Comparison of ENCODE assay signal across 21 cellular contexts in genomic region chr3:120706950-120707349, GRCh38.
DNase-seq lines count a peak whose midpoint lies in the region; ATAC-seq, FAIRE-seq and TF ChIP-seq lines count a peak whose summit lies in the region.
"Had no signal": no experiment of that assay in that cellular context is flagged by ENCODE, and none has a peak within 500 bp of the region (broad histone marks: within the 10 kb centered on the region; RNA-seq: fewer than 3 reads in every experiment).

No MANE protein-coding gene starts in this region.

- no peak for TF ChIP-seq CTCF in OCI-LY3 (IDR thresholded peaks at IDR 0.05; ENCODE audit: low read depth, low read length)

- peaks cover 22% of the 10 kb centered on the region for H3K4me1 ChIP-seq in OCI-LY3 (ENCODE audit: low read length)
- H3K4me1 ChIP-seq: A549 had no signal

- peak overlapping the region; percentile 57 for H3K27ac ChIP-seq in OCI-LY3 (ENCODE audit: low read length)
- H3K27ac ChIP-seq: 22Rv1, A549, C4-2B had no signal

- H3K27me3 ChIP-seq in OCI-LY3 (ENCODE audit: low read depth, low read length), result no peaks in the 10 kb centered on the region

- no peak for TF ChIP-seq POLR2A in H54 (IDR thresholded peaks at IDR 0.05; ENCODE audit: low read depth, low read length)

- peak overlapping the region; percentile 15; the same call in 1 of the 2 replicates for H3K4me2 ChIP-seq in OCI-LY3 (ENCODE audit: low read length)
- H3K4me2 ChIP-seq: A549 had no signal

- H3K27ac Mint-ChIP-seq in activated naive CD4-positive, alpha-beta T cell treated with anti-CD3 and anti-CD28 coated beads, Interleukin-2, amount 50 U/mL, for 24 hours, result peak overlapping the region; percentile 48
- H3K27ac Mint-ChIP-seq in stimulated activated naive B cell treated with anti-CD40 and anti-IgM and Interleukin-4, amounts not matched to agents 10 μg/mL and 1 μg/mL and 100 μg/mL, for 72 hours, result no peak overlapping the region
- H3K27ac Mint-ChIP-seq: CD4-positive, alpha-beta T cell had no signal

- no peak overlapping the region for H3K4me3 ChIP-seq in OCI-LY3 (ENCODE audit: low read length)
- H3K4me3 ChIP-seq: A549 had no signal

- DNase-seq in activated naive CD4-positive, alpha-beta T cell treated with Interleukin-2 at 50 U/mL for 16 hours, result no peak
- DNase-seq in stimulated activated naive B cell treated with anti-CD40 and anti-IgM and Interleukin-4, amounts not matched to agents 10 μg/mL and 1 μg/mL and 100 μg/mL, for 72 hours, result no peak
- DNase-seq in H54 (ENCODE audit: insufficient read length, low spot score) (no peak), NCI-H2029 treated with DMSO at 0.1 percent for 48 hours (lab: John Stamatoyannopoulos, UW) (no peak), globus pallidus (ENCODE audit: low spot score) (no peak)
- DNase-seq: AML-193; Calu3; CD4-positive, alpha-beta T cell; DMS 273 treated with DMSO at 0.1 percent for 48 hours; DMS53; DND-41; EL; HCEC 1CT; Kasumi-1; KG1 had no signal

- ATAC-seq in GM18858 (IDR thresholded peaks at IDR 0.05; ENCODE audit: unreplicated experiment), result peak; percentile 33
- peak; percentile 23 to 42 for ATAC-seq in stimulated activated naive B cell treated with anti-CD40 and anti-IgM and Interleukin-4, amounts not matched to agents 10 μg/mL and 1 μg/mL and 100 μg/mL, for 72 hours (replicated peaks)
- ATAC-seq: A549 had no signal

- no peaks in the 10 kb centered on the region for H3K27me3 Mint-ChIP-seq in activated naive CD4-positive, alpha-beta T cell treated with anti-CD3 and anti-CD28 coated beads, Interleukin-2, amount 50 U/mL, for 24 hours
- no peaks in the 10 kb centered on the region for H3K27me3 Mint-ChIP-seq in stimulated activated naive B cell treated with anti-CD40 and anti-IgM and Interleukin-4, amounts not matched to agents 10 μg/mL and 1 μg/mL and 100 μg/mL, for 72 hours
- H3K27me3 Mint-ChIP-seq: CD4-positive, alpha-beta T cell had no signal

- no peak overlapping the region for H3K9ac ChIP-seq in OCI-LY3 (ENCODE audit: low read length)

- no peaks in the 10 kb centered on the region for H3K79me2 ChIP-seq in OCI-LY3 (ENCODE audit: low read length)

- peaks cover 37% of the 10 kb centered on the region for H3K36me3 Mint-ChIP-seq in activated naive CD4-positive, alpha-beta T cell treated with anti-CD3 and anti-CD28 coated beads, Interleukin-2, amount 50 U/mL, for 24 hours
- H3K36me3 Mint-ChIP-seq in stimulated activated naive B cell treated with anti-CD40 and anti-IgM and Interleukin-4, amounts not matched to agents 10 μg/mL and 1 μg/mL and 100 μg/mL, for 72 hours, result peaks cover 23 to 36% of the 10 kb centered on the region in 2 donors

- FAIRE-seq in H54 (lab: Jason Lieb, UNC), result no peak
- FAIRE-seq: A549 had no signal

- no peaks in the 10 kb centered on the region for H4K20me1 ChIP-seq in OCI-LY3 (ENCODE audit: insufficient read depth, low read length)

- peaks cover 13% of the 10 kb centered on the region for H3K4me1 Mint-ChIP-seq in activated naive CD4-positive, alpha-beta T cell treated with anti-CD3 and anti-CD28 coated beads, Interleukin-2, amount 50 U/mL, for 24 hours
- peaks cover 4 to 17% of the 10 kb centered on the region in 2 donors for H3K4me1 Mint-ChIP-seq in stimulated activated naive B cell treated with anti-CD40 and anti-IgM and Interleukin-4, amounts not matched to agents 10 μg/mL and 1 μg/mL and 100 μg/mL, for 72 hours

- H2AFZ ChIP-seq in OCI-LY3 (ENCODE audit: low read depth, low read length), result no peak overlapping the region

- H3K9me3 Mint-ChIP-seq in activated naive CD4-positive, alpha-beta T cell treated with anti-CD3 and anti-CD28 coated beads, Interleukin-2, amount 50 U/mL, for 24 hours, result peaks cover 14% of the 10 kb centered on the region
- peaks cover 3 to 5% of the 10 kb centered on the region in 2 donors for H3K9me3 Mint-ChIP-seq in stimulated activated naive B cell treated with anti-CD40 and anti-IgM and Interleukin-4, amounts not matched to agents 10 μg/mL and 1 μg/mL and 100 μg/mL, for 72 hours

- peaks cover 13% of the 10 kb centered on the region for H3K36me3 ChIP-seq in OCI-LY3 (replicated peaks; ENCODE audit: low read depth, low read length)

- no peak overlapping the region for H3K4me3 Mint-ChIP-seq in activated naive CD4-positive, alpha-beta T cell treated with anti-CD3 and anti-CD28 coated beads, Interleukin-2, amount 50 U/mL, for 24 hours
- H3K4me3 Mint-ChIP-seq in stimulated activated naive B cell treated with anti-CD40 and anti-IgM and Interleukin-4, amounts not matched to agents 10 μg/mL and 1 μg/mL and 100 μg/mL, for 72 hours, result no peak overlapping the region
- H3K4me3 Mint-ChIP-seq: CD4-positive, alpha-beta T cell had no signal

- no peaks in the 10 kb centered on the region; the same call in 1 of the 2 replicates for H3K9me3 ChIP-seq in OCI-LY3 (ENCODE audit: insufficient read depth, low read length)
